Comparison of ENCODE assay signal across 15 cellular contexts in genomic region chr11:28756977-28757376, GRCh38.
A peak's percentile ranks its signal among the peaks of the same experiment; 100 is the strongest.
DNase-seq lines count a peak whose midpoint lies in the region; ATAC-seq and TF ChIP-seq lines count a peak whose summit lies in the region.
"Had no signal": no experiment of that assay in that cellular context is flagged by ENCODE, and none has a peak within 500 bp of the region (broad histone marks: within the 10 kb centered on the region; RNA-seq: fewer than 3 reads in every experiment).

No MANE protein-coding gene starts in this region.

- no peak overlapping the region for H3K9ac ChIP-seq in smooth muscle cell (ENCODE audit: low read depth)

- H3K27ac Mint-ChIP-seq in activated T-helper 17 cell treated with anti-CD3 and anti-CD28 coated beads, Interleukin-2, amount 50 U/mL, for 72 hours: no peak overlapping the region
- H3K27ac Mint-ChIP-seq: activated naive CD4-positive, alpha-beta T cell treated with anti-CD3 and anti-CD28 coated beads, Interleukin-2, amount 50 U/mL, for 24 hours; memory B cell; T-helper 2 cell treated with Interferon-gamma antibody and Interleukin-4, amounts not matched to agents 5 μg/mL and 100 μg/mL, for 36 hours had no signal

- H3K36me3 ChIP-seq in SJSA1: no peaks in the 10 kb centered on the region
- no peaks in the 10 kb centered on the region for H3K36me3 ChIP-seq in smooth muscle cell (ENCODE audit: low read depth)
- H3K36me3 ChIP-seq: stomach had no signal

- H3K4me3 ChIP-seq in SJSA1 (no peak overlapping the region), smooth muscle cell (no peak overlapping the region)
- H3K4me3 ChIP-seq: K562, stomach had no signal

- peak overlapping the region; percentile 71 for H3K4me2 ChIP-seq in smooth muscle cell

- 7% methylated on average over 1 of the region's 1 CpG for whole genome bisulfite sequencing in smooth muscle cell (ENCODE audit: low lambda C conversion rate)

- H3K9me3 Mint-ChIP-seq in activated T-helper 17 cell treated with anti-CD3 and anti-CD28 coated beads, Interleukin-2, amount 50 U/mL, for 72 hours: peaks cover 4% of the 10 kb centered on the region

- H2AFZ ChIP-seq in smooth muscle cell (ENCODE audit: low read depth): no peak overlapping the region

- H3K27ac ChIP-seq in SJSA1 (peak overlapping the region; percentile 84), smooth muscle cell (ENCODE audit: low read depth) (peak overlapping the region; percentile 72)
- H3K27ac ChIP-seq: stomach had no signal

- H4K20me1 ChIP-seq in smooth muscle cell (ENCODE audit: low read depth): no peaks in the 10 kb centered on the region

- no peaks in the 10 kb centered on the region for H3K27me3 Mint-ChIP-seq in activated T-helper 17 cell treated with anti-CD3 and anti-CD28 coated beads, Interleukin-2, amount 50 U/mL, for 72 hours
- H3K27me3 Mint-ChIP-seq: activated naive CD4-positive, alpha-beta T cell treated with anti-CD3 and anti-CD28 coated beads, Interleukin-2, amount 50 U/mL, for 24 hours; memory B cell had no signal

- peaks cover 13% of the 10 kb centered on the region for H3F3A ChIP-seq in smooth muscle cell (ENCODE audit: low read depth)

- H3K27me3 ChIP-seq in SJSA1 (replicated peaks) (no peaks in the 10 kb centered on the region), smooth muscle cell (ENCODE audit: low read depth) (no peaks in the 10 kb centered on the region)
- H3K27me3 ChIP-seq: stomach had no signal

- H3K4me1 ChIP-seq in SJSA1 (replicated peaks): peaks cover 45% of the 10 kb centered on the region
- peaks cover 8% of the 10 kb centered on the region for H3K4me1 ChIP-seq in smooth muscle cell (ENCODE audit: low read depth)

- no peak for TF ChIP-seq CTCF in smooth muscle cell (IDR thresholded peaks at IDR 0.05; ENCODE audit: borderline replicate concordance, insufficient read depth, poor library complexity, severe bottlenecking)

- no peak for ATAC-seq in GM21390 (IDR thresholded peaks at IDR 0.05; ENCODE audit: unreplicated experiment)
- no peak for ATAC-seq in activated T-helper 17 cell treated with anti-CD3 and anti-CD28 coated beads, Interleukin-2, amount 50 U/mL, for 72 hours (replicated peaks)
- ATAC-seq: K562 had no signal

- H3K9me3 ChIP-seq in SJSA1 (replicated peaks): no peaks in the 10 kb centered on the region
- no peaks in the 10 kb centered on the region for H3K9me3 ChIP-seq in smooth muscle cell (replicated peaks; ENCODE audit: low read depth)
- H3K9me3 ChIP-seq: stomach had no signal

- no peak overlapping the region for H3K4me3 Mint-ChIP-seq in activated T-helper 17 cell treated with anti-CD3 and anti-CD28 coated beads, Interleukin-2, amount 50 U/mL, for 72 hours
- H3K4me3 Mint-ChIP-seq: activated naive CD4-positive, alpha-beta T cell treated with anti-CD3 and anti-CD28 coated beads, Interleukin-2, amount 50 U/mL, for 24 hours; memory B cell; T-helper 2 cell treated with Interferon-gamma antibody and Interleukin-4, amounts not matched to agents 5 μg/mL and 100 μg/mL, for 36 hours had no signal

- no peaks in the 10 kb centered on the region for H3K36me3 Mint-ChIP-seq in activated T-helper 17 cell treated with anti-CD3 and anti-CD28 coated beads, Interleukin-2, amount 50 U/mL, for 72 hours (ENCODE audit: low read depth)
- H3K36me3 Mint-ChIP-seq: activated naive CD4-positive, alpha-beta T cell treated with anti-CD3 and anti-CD28 coated beads, Interleukin-2, amount 50 U/mL, for 24 hours; memory B cell had no signal

- H3K4me1 Mint-ChIP-seq in activated T-helper 17 cell treated with anti-CD3 and anti-CD28 coated beads, Interleukin-2, amount 50 U/mL, for 72 hours: no peaks in the 10 kb centered on the region
- H3K4me1 Mint-ChIP-seq: activated naive CD4-positive, alpha-beta T cell treated with anti-CD3 and anti-CD28 coated beads, Interleukin-2, amount 50 U/mL, for 24 hours; memory B cell had no signal

- peak; percentile 68 for DNase-seq in GM04504 (ENCODE audit: low read depth)
- peak; percentile 49 to 85 for DNase-seq in SJSA1 (ENCODE audit: low read depth in 1 of 2, low spot score in 2 of 2)
- peak; percentile 79 for DNase-seq in fibroblast of peridontal ligament (ENCODE audit: extremely low read depth)
- no peak for DNase-seq in smooth muscle cell (lab: John Stamatoyannopoulos, UW; ENCODE audit: unreplicated experiment)
- no peak for DNase-seq in DMS153 treated with DMSO at 0.1 percent for 48 hours (lab: John Stamatoyannopoulos, UW; ENCODE audit: unreplicated experiment)
- DNase-seq: NCI-H2081; OCI-M1; stimulated activated CD4-positive, alpha-beta T cell treated with anti-CD3 and anti-CD28 coated beads, Interleukin-4, amount 100 ng/mL, for 4 hours; stomach had no signal

- no peaks in the 10 kb centered on the region for H3K79me2 ChIP-seq in smooth muscle cell (ENCODE audit: low read depth)

Comparison
In these comparisons a context has a peak if more than half of its experiments do, and no peak if none do; other contexts are left out.
1. DNase-seq: peak in GM04504 (single experiment), SJSA1 (2 of 2) and fibroblast of peridontal ligament (single experiment); none in smooth muscle cell (single experiment) and DMS153 treated with DMSO at 0.1 percent for 48 hours (single experiment).